In genomic region chr10:51083280-51083986, GRCh38 we compare ENCODE assay signal across 14 cellular contexts. TPM values are rescaled to one million over a fixed set of nuclear protein-coding genes. Genes with fewer than 3 reads are reported as not detected.
A peak's percentile ranks its signal among the peaks of the same experiment; 100 is the strongest.
DNase-seq lines count a peak whose midpoint lies in the region; ATAC-seq and TF ChIP-seq lines count a peak whose summit lies in the region.
"Had no signal": no experiment of that assay in that cellular context is flagged by ENCODE, and none has a peak within 500 bp of the region (broad histone marks: within the 10 kb centered on the region; RNA-seq: fewer than 3 reads in every experiment).

No MANE protein-coding gene starts in this region.

- ATAC-seq in Right ventricle myocardium inferior (peak; percentile 11), GM21390 (IDR thresholded peaks at IDR 0.05; ENCODE audit: unreplicated experiment) (no peak)

- no peaks in the 10 kb centered on the region for H3K36me3 ChIP-seq in muscle layer of duodenum (ENCODE audit: control insufficient read depth in 1 of 2, insufficient read depth in 2 of 2, low read length in 2 of 2)
- no peaks in the 10 kb centered on the region for H3K36me3 ChIP-seq in BE2C

- H3K9me3 ChIP-seq in muscle layer of duodenum (ENCODE audit: control insufficient read depth in 1 of 2, low read length in 2 of 2), result no peaks in the 10 kb centered on the region
- H3K9me3 ChIP-seq in BE2C, result no peaks in the 10 kb centered on the region

- H3K4me1 ChIP-seq in muscle layer of duodenum (ENCODE audit: control insufficient read depth in 1 of 2, insufficient read depth in 2 of 2, low read length in 2 of 2), result peaks cover 0 to 12% of the 10 kb centered on the region in 2 donors
- no peaks in the 10 kb centered on the region for H3K4me1 ChIP-seq in BE2C

- no peaks in the 10 kb centered on the region for H3K27me3 ChIP-seq in muscle layer of duodenum (ENCODE audit: low read depth, low read length)
- H3K27me3 ChIP-seq in BE2C, result no peaks in the 10 kb centered on the region

- H3K4me3 ChIP-seq in fibroblast of villous mesenchyme (ENCODE audit: low read depth, low read length), result no peak overlapping the region
- peak overlapping the region; percentile 3 to 11 for H3K4me3 ChIP-seq in muscle layer of duodenum (ENCODE audit: low read depth in 1 of 2, low read length in 2 of 2)
- H3K4me3 ChIP-seq in BE2C (ENCODE audit: low read depth, low read length), result no peak overlapping the region

- H3K27ac ChIP-seq in muscle layer of duodenum (ENCODE audit: low read length), result peak overlapping the region; percentile 43

- DNase-seq in Right ventricle myocardium inferior (ENCODE audit: missing footprints), result no peak
- no peak for DNase-seq in cardiac septum (ENCODE audit: low spot score)
- DNase-seq in fibroblast of villous mesenchyme (ENCODE audit: low read depth), result no peak
- DNase-seq in NCI-H1436 (lab: John Stamatoyannopoulos, UW), result no peak
- DNase-seq in BE2C, result no peak
- DNase-seq in superior temporal gyrus (ENCODE audit: extremely low spot score), result no peak
- DNase-seq: activated CD8-positive, alpha-beta memory T cell treated with anti-CD3 and anti-CD28 coated beads for 24 hours; activated gamma-delta T cell; COR-L47; HCEC 1CT; naive B cell; NCI-H2171 had no signal

- TF ChIP-seq CTCF in fibroblast of villous mesenchyme (IDR thresholded peaks at IDR 0.05; ENCODE audit: insufficient read depth, low read depth, low read length) (peak; percentile 21), BE2C (IDR thresholded peaks at IDR 0.05; ENCODE audit: low read depth, low read length) (no peak)

- intact Hi-C loops in Right ventricle myocardium inferior (cut with DNase I) (loop anchor here (5.0 kb wide), 1 partner anchor 79 kb away; no protein-coding TSS in a partner anchor), cardiac septum (cut with DNase I) (no loop called here)

RNA-seq across cellular contexts. Expression of gene PRKG1, which starts 9.1 kb away (rescaled TPM):
- total RNA-seq in Right ventricle myocardium inferior, result 28.1 TPM
- 35.6 TPM for total RNA-seq in cardiac septum
- 19.0 and 38.7 TPM in 2 replicates for total RNA-seq in fibroblast of villous mesenchyme
- 0.48 TPM for polyA plus RNA-seq in BE2C (2012; ENCODE audit: insufficient read depth, insufficient read length, low read depth)

Comparison
In these comparisons a context has a peak if more than half of its experiments do, and no peak if none do; other contexts are left out.
1. H3K4me3 ChIP-seq: peak in muscle layer of duodenum (2 of 2); none in fibroblast of villous mesenchyme (single experiment) and BE2C (single experiment).